ENCODE assay signal across 6 cellular contexts in the genomic region with DNA sequence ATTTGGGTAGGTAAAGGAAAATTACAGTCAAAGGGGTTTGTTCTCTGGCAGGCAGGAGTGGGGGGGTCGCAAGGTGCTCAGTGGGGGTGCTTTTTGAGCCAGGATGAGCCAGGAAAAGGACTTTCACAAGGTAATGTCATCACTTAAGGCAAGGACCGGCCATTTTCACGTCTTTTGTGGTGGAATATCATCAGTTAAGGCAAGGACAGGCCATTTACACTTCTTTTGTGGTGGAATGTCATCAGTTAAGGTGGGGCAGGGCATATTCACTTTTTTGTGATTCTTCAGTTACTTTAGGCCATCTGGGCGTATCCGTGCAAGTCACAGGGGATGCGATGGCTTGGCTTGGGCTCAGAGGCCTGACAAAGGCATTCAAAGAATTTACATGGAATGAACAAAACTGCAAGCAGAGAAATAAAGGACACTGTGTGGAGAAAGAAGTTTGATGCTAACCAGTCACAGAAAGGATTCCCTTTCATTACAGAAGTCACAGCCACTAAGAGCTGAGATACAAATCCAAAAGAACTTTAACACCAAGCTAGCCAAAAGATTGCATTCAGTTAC. TPM values are rescaled to one million over a fixed set of nuclear protein-coding genes. Genes with fewer than 3 reads are reported as not detected.
"Had no signal": no experiment of that assay in that cellular context is flagged by ENCODE, and none has a peak within 500 bp of the region (broad histone marks: within the 10 kb centered on the region; RNA-seq: fewer than 3 reads in every experiment).

No MANE protein-coding gene starts in this region.

RNA-seq across cellular contexts. Expression of a gene that starts 6.8 kb away (rescaled TPM):
- total RNA-seq: activated naive CD4-positive, alpha-beta T cell treated with anti-CD3 and anti-CD28 coated beads, Interleukin-2, amount 50 U/mL, for 72 hours; activated T-cell treated with anti-CD3 and anti-CD28 coated beads, Interleukin-2, amount 50 U/mL, for 72 hours; mononuclear cell; natural killer cell; T-helper 1 cell treated with Interleukin-12 subunit alpha and Interleukin-12 subunit beta and Interleukin-4 antibody, amounts not matched to agents 30 ng/mL and 1 ng/mL, for 36 hours had no signal
- polyA plus RNA-seq: mammary epithelial cell had no signal
